24 cellular contexts compared by ENCODE assay signal in the genomic region with DNA sequence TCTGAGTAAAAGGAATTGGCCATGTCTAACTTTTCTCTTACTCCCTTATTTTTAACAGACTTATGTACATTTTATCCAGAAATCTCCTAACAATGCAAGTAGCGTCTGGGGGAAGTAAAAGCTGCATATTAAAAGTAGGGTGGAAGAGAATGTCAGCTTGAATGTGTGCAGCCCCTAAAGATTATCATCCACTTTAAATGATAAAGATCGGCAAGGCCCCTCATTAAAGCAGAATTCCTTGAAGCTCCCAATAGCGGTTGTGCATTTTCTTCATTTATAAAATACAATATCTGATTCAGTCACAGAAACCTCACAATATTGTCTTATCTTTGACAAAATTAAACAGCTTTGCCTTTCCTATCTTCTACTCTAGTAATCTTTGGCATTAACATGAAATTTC.
"Had no signal": no experiment of that assay in that cellular context is flagged by ENCODE, and none has a peak within 500 bp of the region (broad histone marks: within the 10 kb centered on the region; RNA-seq: fewer than 3 reads in every experiment).

No MANE protein-coding gene starts in this region.

- H3K27ac ChIP-seq: epithelial cell of prostate, parathyroid adenoma, suprapubic skin had no signal

- H3K4me1 Mint-ChIP-seq: activated CD4-positive, alpha-beta T cell treated with anti-CD3 and anti-CD28 coated beads, Interleukin-2, amount 10 ng/mL, durations not matched to agents 24 days and 14 days; activated naive CD4-positive, alpha-beta T cell treated with anti-CD3 and anti-CD28 coated beads, Interleukin-2, amount 10 ng/mL, durations not matched to agents 7 days and 5 days; activated naive CD8-positive, alpha-beta T cell treated with anti-CD3 and anti-CD28 coated beads, Interleukin-2, amount 10 ng/mL, durations not matched to agents 7 days and 5 days; naive thymus-derived CD4-positive, alpha-beta T cell had no signal

- H3K4me3 ChIP-seq: esophagus squamous epithelium, right atrium auricular region, suprapubic skin had no signal

- H3K79me2 ChIP-seq: parathyroid adenoma had no signal

- H3K4me1 ChIP-seq: parathyroid adenoma had no signal

- H3K27ac Mint-ChIP-seq: activated CD4-positive, alpha-beta memory T cell treated with anti-CD3 and anti-CD28 coated beads for 36 hours; activated CD4-positive, alpha-beta T cell treated with anti-CD3 and anti-CD28 coated beads, Interleukin-2, amount 10 ng/mL, durations not matched to agents 24 days and 14 days; activated naive CD4-positive, alpha-beta T cell treated with anti-CD3 and anti-CD28 coated beads, Interleukin-2, amount 10 ng/mL, durations not matched to agents 7 days and 5 days; activated naive CD8-positive, alpha-beta T cell treated with anti-CD3 and anti-CD28 coated beads, Interleukin-2, amount 10 ng/mL, durations not matched to agents 7 days and 5 days; activated T-helper 1 cell treated with anti-CD3 and anti-CD28 coated beads, Interleukin-12 subunit alpha, Interleukin-12 subunit beta, Interleukin-2, Interleukin-4 antibody, amounts not matched to agents 30 ng/mL and 10 ng/mL and 1 ng/mL, durations not matched to agents 14 hours and 24 hours and 36 hours; naive thymus-derived CD4-positive, alpha-beta T cell had no signal

- H3K9me3 Mint-ChIP-seq: activated CD4-positive, alpha-beta memory T cell treated with anti-CD3 and anti-CD28 coated beads for 36 hours; activated CD4-positive, alpha-beta T cell treated with anti-CD3 and anti-CD28 coated beads, Interleukin-2, amount 10 ng/mL, durations not matched to agents 24 days and 14 days; activated naive CD4-positive, alpha-beta T cell treated with anti-CD3 and anti-CD28 coated beads, Interleukin-2, amount 10 ng/mL, durations not matched to agents 7 days and 5 days; activated naive CD8-positive, alpha-beta T cell treated with anti-CD3 and anti-CD28 coated beads, Interleukin-2, amount 10 ng/mL, durations not matched to agents 7 days and 5 days; activated T-helper 1 cell treated with anti-CD3 and anti-CD28 coated beads, Interleukin-12 subunit alpha, Interleukin-12 subunit beta, Interleukin-2, Interleukin-4 antibody, amounts not matched to agents 30 ng/mL and 10 ng/mL and 1 ng/mL, durations not matched to agents 14 hours and 24 hours and 36 hours had no signal

- H2AFZ ChIP-seq: parathyroid adenoma had no signal

- H3K9ac ChIP-seq: parathyroid adenoma had no signal

- H3K36me3 Mint-ChIP-seq: activated CD4-positive, alpha-beta memory T cell treated with anti-CD3 and anti-CD28 coated beads for 36 hours; activated naive CD4-positive, alpha-beta T cell treated with anti-CD3 and anti-CD28 coated beads, Interleukin-2, amount 10 ng/mL, durations not matched to agents 7 days and 5 days; activated naive CD8-positive, alpha-beta T cell treated with anti-CD3 and anti-CD28 coated beads, Interleukin-2, amount 10 ng/mL, durations not matched to agents 7 days and 5 days; naive thymus-derived CD4-positive, alpha-beta T cell had no signal

- H3K27me3 ChIP-seq: ascending aorta, esophagus squamous epithelium, right atrium auricular region, suprapubic skin, tibial nerve had no signal

- DNase-seq: activated CD4-positive, alpha-beta memory T cell treated with anti-CD3 and anti-CD28 coated beads for 36 hours; activated CD4-positive, alpha-beta T cell treated with anti-CD3 and anti-CD28 coated beads, Interleukin-2, amount 10 ng/mL, durations not matched to agents 24 days and 14 days; activated CD4-positive, CD25-positive, alpha-beta regulatory T cell treated with anti-CD3 and anti-CD28 coated beads, Interleukin-2, amount 50 U/mL, for 72 hours; activated CD8-positive, alpha-beta memory T cell treated with anti-CD3 and anti-CD28 coated beads, Interleukin-2, amount 50 U/mL, for 4 hours; activated effector memory CD4-positive, alpha-beta T cell treated with anti-CD3 and anti-CD28 coated beads, Interleukin-2, amount 50 U/mL, for 16 hours; activated naive CD4-positive, alpha-beta T cell treated with anti-CD3 and anti-CD28 coated beads, Interleukin-2, amount 10 ng/mL, durations not matched to agents 7 days and 5 days; activated naive CD8-positive, alpha-beta T cell treated with anti-CD3 and anti-CD28 coated beads, Interleukin-2, amount 10 ng/mL, durations not matched to agents 7 days and 5 days; activated T-cell treated with anti-CD3 and anti-CD28 coated beads, Interleukin-2, amount 50 U/mL, for 1 hour; central memory CD4-positive, alpha-beta T cell; effector CD4-positive, alpha-beta T cell; esophagus squamous epithelium; islet precursor cell; naive thymus-derived CD4-positive, alpha-beta T cell; stimulated activated CD4-positive, alpha-beta T cell treated with anti-CD3 and anti-CD28 coated beads, Interleukin-15, amount 100 ng/mL, for 24 hours; stimulated activated CD4-positive, alpha-beta T cell treated with anti-CD3 and anti-CD28 coated beads, Interleukin-2, amount 100 ng/mL, for 24 hours; stimulated activated naive CD4-positive, alpha-beta T cell; T-helper 2 cell had no signal

- H3K36me3 ChIP-seq: ascending aorta, esophagus squamous epithelium, right atrium auricular region, suprapubic skin, tibial nerve had no signal

- H3K9me3 ChIP-seq: ascending aorta, esophagus squamous epithelium, right atrium auricular region, suprapubic skin, tibial nerve had no signal

- H3K4me3 Mint-ChIP-seq: activated CD4-positive, alpha-beta memory T cell treated with anti-CD3 and anti-CD28 coated beads for 36 hours; activated CD4-positive, alpha-beta T cell treated with anti-CD3 and anti-CD28 coated beads, Interleukin-2, amount 10 ng/mL, durations not matched to agents 24 days and 14 days; activated naive CD4-positive, alpha-beta T cell treated with anti-CD3 and anti-CD28 coated beads, Interleukin-2, amount 10 ng/mL, durations not matched to agents 7 days and 5 days; activated naive CD8-positive, alpha-beta T cell treated with anti-CD3 and anti-CD28 coated beads, Interleukin-2, amount 10 ng/mL, durations not matched to agents 7 days and 5 days; activated T-helper 1 cell treated with anti-CD3 and anti-CD28 coated beads, Interleukin-12 subunit alpha, Interleukin-12 subunit beta, Interleukin-2, Interleukin-4 antibody, amounts not matched to agents 30 ng/mL and 10 ng/mL and 1 ng/mL, durations not matched to agents 14 hours and 24 hours and 36 hours; naive thymus-derived CD4-positive, alpha-beta T cell had no signal
